Comparison of ENCODE assay signal across 1 cellular context in the genomic region with DNA sequence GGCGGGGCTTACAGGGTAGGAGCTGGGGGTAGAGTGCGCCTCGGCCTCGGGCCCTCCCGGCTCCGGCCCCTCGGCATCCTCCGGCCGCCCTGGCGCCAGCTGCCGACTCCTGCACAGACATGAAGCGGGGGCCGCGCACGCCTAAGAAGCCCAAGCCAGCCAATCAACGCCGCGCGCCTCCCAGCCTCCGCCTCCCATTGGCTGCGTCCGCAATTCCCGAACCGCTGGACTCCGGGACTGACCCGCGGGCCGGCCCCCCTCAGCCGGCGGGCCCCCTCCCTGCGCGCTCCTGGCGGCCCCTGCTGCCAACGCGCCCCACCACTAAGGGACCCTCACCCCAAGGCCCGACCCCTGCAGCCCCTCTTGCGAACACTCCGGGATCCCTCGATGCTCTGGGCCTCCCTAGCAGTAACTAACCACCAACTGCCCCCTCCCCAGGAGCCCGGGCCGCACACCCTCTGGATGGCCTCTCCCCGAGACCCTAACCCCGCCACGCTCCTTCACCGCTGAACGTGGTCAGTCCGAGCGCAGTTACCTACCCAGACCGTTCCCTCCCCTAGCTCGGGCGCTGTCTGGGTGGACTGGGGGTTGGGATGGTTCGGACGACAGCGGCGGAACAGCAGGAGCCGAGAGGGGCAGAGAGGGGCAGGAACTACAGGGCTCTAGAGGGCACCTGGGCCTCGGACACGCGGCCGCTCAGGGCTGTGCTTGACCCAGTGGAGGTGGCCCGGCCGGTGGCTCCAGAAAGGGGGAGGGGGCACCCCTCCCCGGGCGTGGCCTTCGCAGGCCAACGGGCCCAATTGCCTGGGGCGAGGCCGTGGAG.
TF ChIP-seq lines count a peak whose summit lies in the region.

No MANE protein-coding gene starts in this region.

TF ChIP-seq in K562, 482 proteins besides CTCF, POLR2A, EP300 and RAD21 (continued from another document and continues in another):
- TF ChIP-seq MAFG (tag; conservative IDR thresholded peaks at IDR 0.05) (no peak), TEAD2 (tag; IDR thresholded peaks at IDR 0.05) (no peak), POLR2B (IDR thresholded peaks at IDR 0.05; ENCODE audit: low read depth, partially characterized antibody) (peak; percentile 79), ZNF785 (CRISPR knock-in tag; IDR thresholded peaks at IDR 0.05) (no peak), HLTF (IDR thresholded peaks at IDR 0.05) (no peak), ZNF232 (CRISPR knock-in tag; IDR thresholded peaks at IDR 0.05) (no peak), PYGO2 (tag; IDR thresholded peaks at IDR 0.05) (no peak), MTA1 (IDR thresholded peaks at IDR 0.05; ENCODE audit: borderline replicate concordance) (no peak), ZNF699 (CRISPR knock-in tag; IDR thresholded peaks at IDR 0.05; ENCODE audit: insufficient replicate concordance) (no peak), RFX7 (CRISPR knock-in tag; IDR thresholded peaks at IDR 0.05) (no peak), EWSR1 (IDR thresholded peaks at IDR 0.05; ENCODE audit: borderline replicate concordance, low read depth, partially characterized antibody) (no peak), HNRNPUL1 (IDR thresholded peaks at IDR 0.05; ENCODE audit: low read length) (no peak), ZBTB7A (IDR thresholded peaks at IDR 0.05; ENCODE audit: borderline replicate concordance, control insufficient read depth, low read depth, low read length) (peak; percentile 90), SNIP1 (IDR thresholded peaks at IDR 0.05; ENCODE audit: low read depth) (no peak), PCBP1 (IDR thresholded peaks at IDR 0.05; ENCODE audit: low read depth, low read length, poor library complexity, severe bottlenecking) (peak; percentile 56), FOXP1 (CRISPR knock-in tag; IDR thresholded peaks at IDR 0.05) (no peak), PTRF (tag; IDR thresholded peaks at IDR 0.05) (no peak), TEAD4 (IDR thresholded peaks at IDR 0.05; ENCODE audit: low read length) (no peak), TEAD4 (CRISPR knock-in tag; IDR thresholded peaks at IDR 0.05; ENCODE audit: borderline replicate concordance) (no peak), WHSC1 (IDR thresholded peaks at IDR 0.05; ENCODE audit: low read length) (no peak), IRF2 (CRISPR knock-in tag; IDR thresholded peaks at IDR 0.05) (no peak), ZNF239 (CRISPR knock-in tag; IDR thresholded peaks at IDR 0.05) (no peak), SMARCC2 (IDR thresholded peaks at IDR 0.05; ENCODE audit: low read depth) (no peak), NBN (IDR thresholded peaks at IDR 0.05; ENCODE audit: low read depth) (no peak), ZKSCAN8 (CRISPR knock-in tag; IDR thresholded peaks at IDR 0.05) (no peak), SRSF3 (IDR thresholded peaks at IDR 0.05; ENCODE audit: insufficient read depth, low read length) (no peak), CHD2 (IDR thresholded peaks at IDR 0.05; ENCODE audit: low read depth, low read length) (peak; percentile 40; the same call in 1 of the 2 replicates), ETV6 (IDR thresholded peaks at IDR 0.05; ENCODE audit: borderline replicate concordance in 1 of 2, low read depth in 2 of 2, low read length in 1 of 2) (no peak), ETV6 (CRISPR knock-in tag; IDR thresholded peaks at IDR 0.05; ENCODE audit: borderline replicate concordance) (no peak), DNMT1 (IDR thresholded peaks at IDR 0.05) (no peak; the same call in 1 of the 2 replicates), POLR2G (IDR thresholded peaks at IDR 0.05; ENCODE audit: low read depth, low read length) (peak; percentile 93), ZNF12 (CRISPR knock-in tag; IDR thresholded peaks at IDR 0.05) (no peak), HIVEP1 (CRISPR knock-in tag; IDR thresholded peaks at IDR 0.05) (no peak), SMC3 (conservative IDR thresholded peaks at IDR 0.05; ENCODE audit: insufficient read depth, low read depth, low read length) (no peak), KDM4B (IDR thresholded peaks at IDR 0.05; ENCODE audit: borderline replicate concordance in 2 of 2, low read depth in 1 of 2) (no peak), KLF13 (tag; IDR thresholded peaks at IDR 0.05; ENCODE audit: borderline replicate concordance, low read depth) (no peak), E2F3 (CRISPR knock-in tag; IDR thresholded peaks at IDR 0.05) (no peak), GABPA (tag; conservative IDR thresholded peaks at IDR 0.05; ENCODE audit: low read depth) (no peak), SRF (CRISPR knock-in tag; IDR thresholded peaks at IDR 0.05) (no peak)
- TF ChIP-seq, protein P1, sequence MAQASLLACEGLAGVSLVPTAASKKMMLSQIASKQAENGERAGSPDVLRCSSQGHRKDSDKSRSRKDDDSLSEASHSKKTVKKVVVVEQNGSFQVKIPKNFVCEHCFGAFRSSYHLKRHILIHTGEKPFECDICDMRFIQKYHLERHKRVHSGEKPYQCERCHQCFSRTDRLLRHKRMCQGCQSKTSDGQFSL (CRISPR knock-in tag; IDR thresholded peaks at IDR 0.05) = no peak
- TF ChIP-seq, protein P1 (tag; IDR thresholded peaks at IDR 0.05) = 0 out of 4 replicates have a peak, but pooled peaks of 1 of the 2 experiments have one; percentile 20
- TF ChIP-seq, protein P2, sequence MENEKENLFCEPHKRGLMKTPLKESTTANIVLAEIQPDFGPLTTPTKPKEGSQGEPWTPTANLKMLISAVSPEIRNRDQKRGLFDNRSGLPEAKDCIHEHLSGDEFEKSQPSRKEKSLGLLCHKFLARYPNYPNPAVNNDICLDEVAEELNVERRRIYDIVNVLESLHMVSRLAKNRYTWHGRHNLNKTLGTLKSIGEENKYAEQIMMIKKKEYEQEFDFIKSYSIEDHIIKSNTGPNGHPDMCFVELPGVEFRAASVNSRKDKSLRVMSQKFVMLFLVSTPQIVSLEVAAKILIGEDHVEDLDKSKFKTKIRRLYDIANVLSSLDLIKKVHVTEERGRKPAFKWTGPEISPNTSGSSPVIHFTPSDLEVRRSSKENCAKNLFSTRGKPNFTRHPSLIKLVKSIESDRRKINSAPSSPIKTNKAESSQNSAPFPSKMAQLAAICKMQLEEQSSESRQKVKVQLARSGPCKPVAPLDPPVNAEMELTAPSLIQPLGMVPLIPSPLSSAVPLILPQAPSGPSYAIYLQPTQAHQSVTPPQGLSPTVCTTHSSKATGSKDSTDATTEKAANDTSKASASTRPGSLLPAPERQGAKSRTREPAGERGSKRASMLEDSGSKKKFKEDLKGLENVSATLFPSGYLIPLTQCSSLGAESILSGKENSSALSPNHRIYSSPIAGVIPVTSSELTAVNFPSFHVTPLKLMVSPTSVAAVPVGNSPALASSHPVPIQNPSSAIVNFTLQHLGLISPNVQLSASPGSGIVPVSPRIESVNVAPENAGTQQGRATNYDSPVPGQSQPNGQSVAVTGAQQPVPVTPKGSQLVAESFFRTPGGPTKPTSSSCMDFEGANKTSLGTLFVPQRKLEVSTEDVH (IDR thresholded peaks at IDR 0.05; ENCODE audit: low read depth, partially characterized antibody) = no peak
- TF ChIP-seq, protein P3, sequence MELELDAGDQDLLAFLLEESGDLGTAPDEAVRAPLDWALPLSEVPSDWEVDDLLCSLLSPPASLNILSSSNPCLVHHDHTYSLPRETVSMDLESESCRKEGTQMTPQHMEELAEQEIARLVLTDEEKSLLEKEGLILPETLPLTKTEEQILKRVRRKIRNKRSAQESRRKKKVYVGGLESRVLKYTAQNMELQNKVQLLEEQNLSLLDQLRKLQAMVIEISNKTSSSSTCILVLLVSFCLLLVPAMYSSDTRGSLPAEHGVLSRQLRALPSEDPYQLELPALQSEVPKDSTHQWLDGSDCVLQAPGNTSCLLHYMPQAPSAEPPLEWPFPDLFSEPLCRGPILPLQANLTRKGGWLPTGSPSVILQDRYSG (tag; conservative IDR thresholded peaks at IDR 0.05; ENCODE audit: low read depth) = no peak
- TF ChIP-seq, protein P4, sequence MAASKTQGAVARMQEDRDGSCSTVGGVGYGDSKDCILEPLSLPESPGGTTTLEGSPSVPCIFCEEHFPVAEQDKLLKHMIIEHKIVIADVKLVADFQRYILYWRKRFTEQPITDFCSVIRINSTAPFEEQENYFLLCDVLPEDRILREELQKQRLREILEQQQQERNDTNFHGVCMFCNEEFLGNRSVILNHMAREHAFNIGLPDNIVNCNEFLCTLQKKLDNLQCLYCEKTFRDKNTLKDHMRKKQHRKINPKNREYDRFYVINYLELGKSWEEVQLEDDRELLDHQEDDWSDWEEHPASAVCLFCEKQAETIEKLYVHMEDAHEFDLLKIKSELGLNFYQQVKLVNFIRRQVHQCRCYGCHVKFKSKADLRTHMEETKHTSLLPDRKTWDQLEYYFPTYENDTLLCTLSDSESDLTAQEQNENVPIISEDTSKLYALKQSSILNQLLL (CRISPR knock-in tag; IDR thresholded peaks at IDR 0.05; ENCODE audit: borderline replicate concordance) = no peak
- TF ChIP-seq, protein P5, sequence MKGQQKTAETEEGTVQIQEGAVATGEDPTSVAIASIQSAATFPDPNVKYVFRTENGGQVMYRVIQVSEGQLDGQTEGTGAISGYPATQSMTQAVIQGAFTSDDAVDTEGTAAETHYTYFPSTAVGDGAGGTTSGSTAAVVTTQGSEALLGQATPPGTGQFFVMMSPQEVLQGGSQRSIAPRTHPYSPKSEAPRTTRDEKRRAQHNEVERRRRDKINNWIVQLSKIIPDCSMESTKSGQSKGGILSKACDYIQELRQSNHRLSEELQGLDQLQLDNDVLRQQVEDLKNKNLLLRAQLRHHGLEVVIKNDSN (CRISPR knock-in tag; IDR thresholded peaks at IDR 0.05) = no peak
- TF ChIP-seq, protein P6, sequence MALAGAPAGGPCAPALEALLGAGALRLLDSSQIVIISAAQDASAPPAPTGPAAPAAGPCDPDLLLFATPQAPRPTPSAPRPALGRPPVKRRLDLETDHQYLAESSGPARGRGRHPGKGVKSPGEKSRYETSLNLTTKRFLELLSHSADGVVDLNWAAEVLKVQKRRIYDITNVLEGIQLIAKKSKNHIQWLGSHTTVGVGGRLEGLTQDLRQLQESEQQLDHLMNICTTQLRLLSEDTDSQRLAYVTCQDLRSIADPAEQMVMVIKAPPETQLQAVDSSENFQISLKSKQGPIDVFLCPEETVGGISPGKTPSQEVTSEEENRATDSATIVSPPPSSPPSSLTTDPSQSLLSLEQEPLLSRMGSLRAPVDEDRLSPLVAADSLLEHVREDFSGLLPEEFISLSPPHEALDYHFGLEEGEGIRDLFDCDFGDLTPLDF (CRISPR knock-in tag; IDR thresholded peaks at IDR 0.05) = no peak
- TF ChIP-seq, protein P7, sequence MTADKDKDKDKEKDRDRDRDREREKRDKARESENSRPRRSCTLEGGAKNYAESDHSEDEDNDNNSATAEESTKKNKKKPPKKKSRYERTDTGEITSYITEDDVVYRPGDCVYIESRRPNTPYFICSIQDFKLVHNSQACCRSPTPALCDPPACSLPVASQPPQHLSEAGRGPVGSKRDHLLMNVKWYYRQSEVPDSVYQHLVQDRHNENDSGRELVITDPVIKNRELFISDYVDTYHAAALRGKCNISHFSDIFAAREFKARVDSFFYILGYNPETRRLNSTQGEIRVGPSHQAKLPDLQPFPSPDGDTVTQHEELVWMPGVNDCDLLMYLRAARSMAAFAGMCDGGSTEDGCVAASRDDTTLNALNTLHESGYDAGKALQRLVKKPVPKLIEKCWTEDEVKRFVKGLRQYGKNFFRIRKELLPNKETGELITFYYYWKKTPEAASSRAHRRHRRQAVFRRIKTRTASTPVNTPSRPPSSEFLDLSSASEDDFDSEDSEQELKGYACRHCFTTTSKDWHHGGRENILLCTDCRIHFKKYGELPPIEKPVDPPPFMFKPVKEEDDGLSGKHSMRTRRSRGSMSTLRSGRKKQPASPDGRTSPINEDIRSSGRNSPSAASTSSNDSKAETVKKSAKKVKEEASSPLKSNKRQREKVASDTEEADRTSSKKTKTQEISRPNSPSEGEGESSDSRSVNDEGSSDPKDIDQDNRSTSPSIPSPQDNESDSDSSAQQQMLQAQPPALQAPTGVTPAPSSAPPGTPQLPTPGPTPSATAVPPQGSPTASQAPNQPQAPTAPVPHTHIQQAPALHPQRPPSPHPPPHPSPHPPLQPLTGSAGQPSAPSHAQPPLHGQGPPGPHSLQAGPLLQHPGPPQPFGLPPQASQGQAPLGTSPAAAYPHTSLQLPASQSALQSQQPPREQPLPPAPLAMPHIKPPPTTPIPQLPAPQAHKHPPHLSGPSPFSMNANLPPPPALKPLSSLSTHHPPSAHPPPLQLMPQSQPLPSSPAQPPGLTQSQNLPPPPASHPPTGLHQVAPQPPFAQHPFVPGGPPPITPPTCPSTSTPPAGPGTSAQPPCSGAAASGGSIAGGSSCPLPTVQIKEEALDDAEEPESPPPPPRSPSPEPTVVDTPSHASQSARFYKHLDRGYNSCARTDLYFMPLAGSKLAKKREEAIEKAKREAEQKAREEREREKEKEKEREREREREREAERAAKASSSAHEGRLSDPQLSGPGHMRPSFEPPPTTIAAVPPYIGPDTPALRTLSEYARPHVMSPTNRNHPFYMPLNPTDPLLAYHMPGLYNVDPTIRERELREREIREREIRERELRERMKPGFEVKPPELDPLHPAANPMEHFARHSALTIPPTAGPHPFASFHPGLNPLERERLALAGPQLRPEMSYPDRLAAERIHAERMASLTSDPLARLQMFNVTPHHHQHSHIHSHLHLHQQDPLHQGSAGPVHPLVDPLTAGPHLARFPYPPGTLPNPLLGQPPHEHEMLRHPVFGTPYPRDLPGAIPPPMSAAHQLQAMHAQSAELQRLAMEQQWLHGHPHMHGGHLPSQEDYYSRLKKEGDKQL (CRISPR knock-in tag; IDR thresholded peaks at IDR 0.05; ENCODE audit: borderline replicate concordance) = no peak
- TF ChIP-seq, protein P8, sequence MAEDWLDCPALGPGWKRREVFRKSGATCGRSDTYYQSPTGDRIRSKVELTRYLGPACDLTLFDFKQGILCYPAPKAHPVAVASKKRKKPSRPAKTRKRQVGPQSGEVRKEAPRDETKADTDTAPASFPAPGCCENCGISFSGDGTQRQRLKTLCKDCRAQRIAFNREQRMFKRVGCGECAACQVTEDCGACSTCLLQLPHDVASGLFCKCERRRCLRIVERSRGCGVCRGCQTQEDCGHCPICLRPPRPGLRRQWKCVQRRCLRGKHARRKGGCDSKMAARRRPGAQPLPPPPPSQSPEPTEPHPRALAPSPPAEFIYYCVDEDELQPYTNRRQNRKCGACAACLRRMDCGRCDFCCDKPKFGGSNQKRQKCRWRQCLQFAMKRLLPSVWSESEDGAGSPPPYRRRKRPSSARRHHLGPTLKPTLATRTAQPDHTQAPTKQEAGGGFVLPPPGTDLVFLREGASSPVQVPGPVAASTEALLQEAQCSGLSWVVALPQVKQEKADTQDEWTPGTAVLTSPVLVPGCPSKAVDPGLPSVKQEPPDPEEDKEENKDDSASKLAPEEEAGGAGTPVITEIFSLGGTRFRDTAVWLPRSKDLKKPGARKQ (CRISPR knock-in tag; IDR thresholded peaks at IDR 0.05) = no peak
- TF ChIP-seq, protein P9, sequence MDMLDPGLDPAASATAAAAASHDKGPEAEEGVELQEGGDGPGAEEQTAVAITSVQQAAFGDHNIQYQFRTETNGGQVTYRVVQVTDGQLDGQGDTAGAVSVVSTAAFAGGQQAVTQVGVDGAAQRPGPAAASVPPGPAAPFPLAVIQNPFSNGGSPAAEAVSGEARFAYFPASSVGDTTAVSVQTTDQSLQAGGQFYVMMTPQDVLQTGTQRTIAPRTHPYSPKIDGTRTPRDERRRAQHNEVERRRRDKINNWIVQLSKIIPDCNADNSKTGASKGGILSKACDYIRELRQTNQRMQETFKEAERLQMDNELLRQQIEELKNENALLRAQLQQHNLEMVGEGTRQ (CRISPR knock-in tag; IDR thresholded peaks at IDR 0.05) = no peak
